ENCODE assay signal across 10 cellular contexts in genomic region chr9:31210982-31211570, GRCh38.
DNase-seq lines count a peak whose midpoint lies in the region; ATAC-seq, FAIRE-seq and TF ChIP-seq lines count a peak whose summit lies in the region.
"Had no signal": no experiment of that assay in that cellular context is flagged by ENCODE, and none has a peak within 500 bp of the region (broad histone marks: within the 10 kb centered on the region; RNA-seq: fewer than 3 reads in every experiment).

No MANE protein-coding gene starts in this region.

- no peak for ATAC-seq in left ventricle myocardium superior
- ATAC-seq in Right ventricle myocardium inferior = no peak

- no peak for FAIRE-seq in GM12892 (lab: Jason Lieb, UNC)
- FAIRE-seq: endometrium had no signal

- TF ChIP-seq CTCF in choroid plexus epithelial cell (conservative IDR thresholded peaks at IDR 0.05; ENCODE audit: low read depth, low read length) (no peak), testis (IDR thresholded peaks at IDR 0.05) (no peak)

- H3K4me1 ChIP-seq in testis = no peaks in the 10 kb centered on the region

- TF ChIP-seq POLR2A in testis (IDR thresholded peaks at IDR 0.05) (no peak), GM12892 (IDR thresholded peaks at IDR 0.05; ENCODE audit: low read depth, low read length) (no peak)

- no peak overlapping the region for H3K27ac ChIP-seq in testis

- H3K27me3 ChIP-seq in testis = no peaks in the 10 kb centered on the region

- intact Hi-C loops in left ventricle myocardium superior (cut with micrococcal nuclease) = no loop called here
- intact Hi-C loops in Right ventricle myocardium inferior (cut with DNase I) = no loop called here
- intact Hi-C loops in testis (cut with DNase I; ENCODE audit: low total_unique reads) = no loop called here

- H3K4me3 ChIP-seq in choroid plexus epithelial cell (ENCODE audit: low read depth, low read length) = no peak overlapping the region
- H3K4me3 ChIP-seq in testis = no peak overlapping the region

- DNase-seq in left ventricle myocardium superior (peak; percentile 12), Right ventricle myocardium inferior (ENCODE audit: missing footprints) (no peak), Kasumi-1 (lab: John Stamatoyannopoulos, UW) (peak; percentile 25 to 34), choroid plexus epithelial cell (ENCODE audit: low read depth) (peak; percentile 52), testis (peak; percentile 16), foreskin melanocyte (no peak), GM12892 (ENCODE audit: insufficient read length) (no peak), epidermal melanocyte (ENCODE audit: insufficient read length, low spot score) (no peak)
- DNase-seq: NCI-H1930 had no signal

- WGBS in testis, 2 donors = 66 to 70% methylated on average over 9 of the region's 9 CpGs

- no peaks in the 10 kb centered on the region for H3K36me3 ChIP-seq in testis (ENCODE audit: low read depth, missing control alignments)

- no peaks in the 10 kb centered on the region for H3K9me3 ChIP-seq in testis

Comparison
In these comparisons a context has a peak if more than half of its experiments do, and no peak if none do; other contexts are left out.
1. DNase-seq: peak in left ventricle myocardium superior (single experiment), Kasumi-1 (2 of 2), choroid plexus epithelial cell (single experiment) and testis (single experiment); none in Right ventricle myocardium inferior (single experiment), foreskin melanocyte (single experiment), GM12892 (single experiment) and epidermal melanocyte (single experiment).